2 cellular contexts compared by ENCODE assay signal in the genomic region with DNA sequence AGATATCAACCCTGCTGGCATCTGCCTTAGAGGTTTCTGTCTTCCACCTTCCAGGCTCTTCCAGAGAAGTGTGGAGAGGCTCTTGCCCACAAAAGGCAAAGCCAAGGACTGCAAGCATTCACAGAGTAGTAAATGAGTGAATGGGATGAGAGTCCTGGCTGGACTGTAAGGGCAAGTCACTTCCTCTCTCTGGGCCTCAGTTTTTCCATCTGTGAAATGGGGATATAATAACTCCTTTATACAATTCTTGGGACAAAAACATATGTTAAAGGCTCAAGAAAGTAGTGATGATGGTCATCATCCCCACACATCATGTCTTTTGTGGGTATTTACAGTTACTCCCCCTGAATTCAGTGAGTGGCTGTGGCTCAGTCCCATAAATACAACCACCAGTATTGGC.
A peak's percentile ranks its signal among the peaks of the same experiment; 100 is the strongest.
TF ChIP-seq lines count a peak whose summit lies in the region.

No MANE protein-coding gene starts in this region.

TF ChIP-seq in HepG2, 621 proteins besides CTCF, POLR2A, EP300 and RAD21:
- peak; percentile 55; the same call in 1 of the 2 replicates for TF ChIP-seq ZNF629 (CRISPR knock-in tag; conservative IDR thresholded peaks at IDR 0.05)
- no peak for TF ChIP-seq CREM (IDR thresholded peaks at IDR 0.05)
- no peak for TF ChIP-seq CREM (CRISPR knock-in tag; IDR thresholded peaks at IDR 0.05)

TF ChIP-seq in K562, 482 proteins besides CTCF, POLR2A, EP300 and RAD21:
- TF ChIP-seq KDM1A (IDR thresholded peaks at IDR 0.05) (peak in 1 of 2 experiments; percentile 29; a peak in 2 of 4 replicates), EZH2 (IDR thresholded peaks at IDR 0.05; ENCODE audit: borderline replicate concordance, low read depth, low read length) (no peak), ADNP (tag; IDR thresholded peaks at IDR 0.05) (peak; percentile 35; the same call in 1 of the 2 replicates), RBM25 (IDR thresholded peaks at IDR 0.05; ENCODE audit: low read depth, low read length, severe bottlenecking) (peak; percentile 87), BCOR (IDR thresholded peaks at IDR 0.05) (peak; percentile 62)
- TF ChIP-seq, protein P1, sequence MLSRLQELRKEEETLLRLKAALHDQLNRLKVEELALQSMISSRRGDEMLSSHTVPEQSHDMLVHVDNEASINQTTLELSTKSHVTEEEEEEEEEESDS (CRISPR knock-in tag; IDR thresholded peaks at IDR 0.05) = no peak
TF ChIP-seq in K562: peak in this region for 4.
